8 cellular contexts compared by ENCODE assay signal in genomic region chr2:231800493-231801091, GRCh38. TPM values are rescaled to one million over a fixed set of nuclear protein-coding genes. Genes with fewer than 3 reads are reported as not detected.
DNase-seq lines count a peak whose midpoint lies in the region; ATAC-seq and TF ChIP-seq lines count a peak whose summit lies in the region.

No MANE protein-coding gene starts in this region.

- intact Hi-C loops in esophagus squamous epithelium (cut with DNase I) (no loop called here), prostate gland (cut with DNase I) (no loop called here)

- no peak for ATAC-seq in GM21528 (IDR thresholded peaks at IDR 0.05; ENCODE audit: low FRiP score, unreplicated experiment)

- peaks cover 15% of the 10 kb centered on the region for H3K79me2 ChIP-seq in DOHH2 (ENCODE audit: control insufficient read depth, low read length)

- no peak for TF ChIP-seq POLR2A in esophagus squamous epithelium (IDR thresholded peaks at IDR 0.05)
- no peak for TF ChIP-seq POLR2A in prostate gland (IDR thresholded peaks at IDR 0.05)

- 0 out of 2 replicates have a peak, but pooled peaks cover 4% of the 10 kb centered on the region for H3F3A ChIP-seq in DOHH2 (ENCODE audit: control insufficient read depth, insufficient read depth)

- H3K4me3 ChIP-seq in DOHH2 (ENCODE audit: low read length), result no peak overlapping the region
- no peak overlapping the region for H3K4me3 ChIP-seq in esophagus squamous epithelium
- H3K4me3 ChIP-seq in prostate gland, result no peak overlapping the region
- no peak overlapping the region for H3K4me3 ChIP-seq in MG63

- peak; percentile 87 for TF ChIP-seq CTCF in DOHH2 (IDR thresholded peaks at IDR 0.05; ENCODE audit: low read depth, low read length, poor library complexity, severe bottlenecking)
- TF ChIP-seq CTCF in esophagus squamous epithelium (IDR thresholded peaks at IDR 0.05), result peak in 4 of 6 experiments; percentile 40 to 63 (median 45)
- TF ChIP-seq CTCF in prostate gland (IDR thresholded peaks at IDR 0.05), result peak in 3 of 4 experiments; percentile 28 to 38 (median 30)

- H3K4me1 ChIP-seq in DOHH2 (ENCODE audit: control insufficient read depth, low read length), result no peaks in the 10 kb centered on the region
- peaks cover 0 to 2% (median 0%) of the 10 kb centered on the region in 3 donors for H3K4me1 ChIP-seq in esophagus squamous epithelium
- H3K4me1 ChIP-seq in prostate gland (replicated peaks), result peaks cover 6% of the 10 kb centered on the region

- H3K9me2 ChIP-seq in DOHH2 (replicated peaks; ENCODE audit: control insufficient read depth, low read length), result no peaks in the 10 kb centered on the region

- WGBS in esophagus squamous epithelium, 2 donors, result 49 to 56% methylated on average over 6 of the region's 6 CpGs
- WGBS in prostate gland, result 39% methylated on average over 6 of the region's 6 CpGs

- H3K27me3 ChIP-seq in DOHH2 (ENCODE audit: control insufficient read depth, low read length), result no peaks in the 10 kb centered on the region
- no peaks in the 10 kb centered on the region for H3K27me3 ChIP-seq in esophagus squamous epithelium
- no peaks in the 10 kb centered on the region for H3K27me3 ChIP-seq in prostate gland (replicated peaks; ENCODE audit: insufficient read depth)
- no peaks in the 10 kb centered on the region for H3K27me3 ChIP-seq in MG63

- H3K27ac ChIP-seq in DOHH2 (ENCODE audit: low read depth, low read length) (no peak overlapping the region), esophagus squamous epithelium (no peak overlapping the region), prostate gland (no peak overlapping the region)

- no peak overlapping the region for H3K4me2 ChIP-seq in DOHH2 (ENCODE audit: low read length)

- DNase-seq in KG1 (lab: John Stamatoyannopoulos, UW) (peak; percentile 5), esophagus squamous epithelium (lab: John Stamatoyannopoulos, UW) (no peak), prostate gland (ENCODE audit: low spot score) (no peak), MG63 (no peak)
- DNase-seq in activated CD4-positive, alpha-beta T cell treated with anti-CD3 and anti-CD28 coated beads for 4 hours, result peak; percentile 6 to 27
- DNase-seq in central memory CD4-positive, alpha-beta T cell, result no peak

- H3K36me3 ChIP-seq in DOHH2 (ENCODE audit: control insufficient read depth, low read length) (peaks cover 73% of the 10 kb centered on the region), esophagus squamous epithelium (peaks cover 12 to 100% (median 18%) of the 10 kb centered on the region in 3 donors), prostate gland (no peaks in the 10 kb centered on the region), MG63 (peaks cover 52% of the 10 kb centered on the region)

- no peaks in the 10 kb centered on the region for H3K9me3 ChIP-seq in DOHH2 (ENCODE audit: control insufficient read depth, insufficient read depth, low read length)
- no peaks in the 10 kb centered on the region for H3K9me3 ChIP-seq in esophagus squamous epithelium
- H3K9me3 ChIP-seq in prostate gland, result no peaks in the 10 kb centered on the region
- no peaks in the 10 kb centered on the region for H3K9me3 ChIP-seq in MG63

- no peaks in the 10 kb centered on the region for H4K20me1 ChIP-seq in DOHH2 (ENCODE audit: control insufficient read depth, insufficient read depth, low read depth, low read length)

RNA-seq across cellular contexts. Expression of gene COPS7B, which starts 14.3 kb away (rescaled TPM):
- 10 to 100 TPM; 10.7 to 23.2 (median 22.1) TPM for total RNA-seq in esophagus squamous epithelium
- 10 to 100 TPM; 20.4 to 42.7 TPM for total RNA-seq in prostate gland
- total RNA-seq in MG63 (2014; rRNA removed; shearing (Covaris generic); ENCODE audit: low replicate concordance), result 40.6 and 56.4 TPM in 2 replicates

RNA-seq across cellular contexts. Expression of gene PDE6D, which starts 19.5 kb away (rescaled TPM):
- 10 to 100 TPM; 13.5 to 24.0 (median 16.1) TPM for total RNA-seq in esophagus squamous epithelium
- total RNA-seq in prostate gland, result 10 to 100 TPM; 17.3 to 31.8 TPM
- 29.7 and 35.9 TPM in 2 replicates for total RNA-seq in MG63 (2014; rRNA removed; shearing (Covaris generic); ENCODE audit: low replicate concordance)

Comparison
In these comparisons a context has a peak if more than half of its experiments do, and no peak if none do; other contexts are left out.
1. CTCF ChIP-seq: peak in every context shown above with its lines; median percentile 87 in DOHH2; 45 in esophagus squamous epithelium; 30 in prostate gland.
2. DNase-seq: peak in KG1 (single experiment) and activated CD4-positive, alpha-beta T cell treated with anti-CD3 and anti-CD28 coated beads for 4 hours (2 of 2); none in esophagus squamous epithelium (single experiment), prostate gland (single experiment), central memory CD4-positive, alpha-beta T cell (single experiment) and MG63 (single experiment).